15 cellular contexts compared by ENCODE assay signal in genomic region chr10:56317603-56318002, GRCh38. TPM values are rescaled to one million over a fixed set of nuclear protein-coding genes. Genes with fewer than 3 reads are reported as not detected.
DNase-seq lines count a peak whose midpoint lies in the region; ATAC-seq and TF ChIP-seq lines count a peak whose summit lies in the region.
"Had no signal": no experiment of that assay in that cellular context is flagged by ENCODE, and none has a peak within 500 bp of the region (broad histone marks: within the 10 kb centered on the region; RNA-seq: fewer than 3 reads in every experiment).

No MANE protein-coding gene starts in this region.

- no peaks in the 10 kb centered on the region for H3K36me3 Mint-ChIP-seq in chondrocyte (ENCODE audit: low read depth)
- H3K36me3 Mint-ChIP-seq in activated CD8-positive, alpha-beta memory T cell treated with anti-CD3 and anti-CD28 coated beads, Interleukin-2, amount 10 ng/mL, durations not matched to agents 7 days and 5 days, result no peaks in the 10 kb centered on the region
- H3K36me3 Mint-ChIP-seq: CD8-positive, alpha-beta T cell had no signal

- no peak overlapping the region for H4K91ac ChIP-seq in mesenchymal stem cell (ENCODE audit: low read length)

- DNase-seq in NCI-H1105 (lab: John Stamatoyannopoulos, UW) (peak; percentile 21), NCI-H446 treated with DMSO at 0.1 percent for 48 hours (lab: John Stamatoyannopoulos, UW) (peak; percentile 24), chondrocyte (ENCODE audit: low spot score) (peak; percentile 57), mesenchymal stem cell (no peak), retina (no peak)
- DNase-seq in activated CD8-positive, alpha-beta memory T cell treated with anti-CD3 and anti-CD28 coated beads, Interleukin-2, amount 10 ng/mL, durations not matched to agents 7 days and 5 days, result no peak
- DNase-seq: CD8-positive, alpha-beta T cell; NCI-H1092 treated with DMSO at 0.1 percent for 48 hours; NCI-H187 treated with DMSO at 0.1 percent for 48 hours; NCI-H524 treated with DMSO at 0.1 percent for 48 hours; NK-92 treated with Interleukin-12 subunit alpha and Interleukin-12 subunit beta, amount 100 ng/mL, for 24 hours; OCI-M1 had no signal

- H3K4me1 ChIP-seq in mesenchymal stem cell (ENCODE audit: control insufficient read depth, insufficient read depth, low read depth, low read length), result no peaks in the 10 kb centered on the region

- no peak overlapping the region for H3K27ac ChIP-seq in mesenchymal stem cell (ENCODE audit: low read length, poor library complexity, severe bottlenecking)
- H3K27ac ChIP-seq: SK-N-MC had no signal

- H3K4me1 Mint-ChIP-seq in chondrocyte (ENCODE audit: low read depth), result no peaks in the 10 kb centered on the region
- H3K4me1 Mint-ChIP-seq in activated CD8-positive, alpha-beta memory T cell treated with anti-CD3 and anti-CD28 coated beads, Interleukin-2, amount 10 ng/mL, durations not matched to agents 7 days and 5 days, result no peaks in the 10 kb centered on the region

- no peak overlapping the region for H2BK120ac ChIP-seq in mesenchymal stem cell (ENCODE audit: low read depth, low read length)

- H4K8ac ChIP-seq in mesenchymal stem cell (ENCODE audit: low read length), result no peak overlapping the region

- H2AFZ ChIP-seq in mesenchymal stem cell (ENCODE audit: low read depth, low read length), result peak overlapping the region; percentile 63

- H3K4ac ChIP-seq in mesenchymal stem cell (ENCODE audit: low read depth in 1 of 2, low read length in 2 of 2), result peak overlapping the region; percentile 30 to 51

- H3K4me3 Mint-ChIP-seq in chondrocyte (ENCODE audit: unreplicated experiment), result no peak overlapping the region
- H3K4me3 Mint-ChIP-seq in activated CD8-positive, alpha-beta memory T cell treated with anti-CD3 and anti-CD28 coated beads, Interleukin-2, amount 10 ng/mL, durations not matched to agents 7 days and 5 days, result no peak overlapping the region
- H3K4me3 Mint-ChIP-seq: CD8-positive, alpha-beta T cell had no signal

- H3K14ac ChIP-seq in mesenchymal stem cell (ENCODE audit: low read length in 2 of 2), result peak overlapping the region in 1 of 2 experiments; percentile 84

- H2AK5ac ChIP-seq in mesenchymal stem cell (ENCODE audit: low read length, severe bottlenecking), result no peak overlapping the region

- peaks cover 2% of the 10 kb centered on the region for H3K9me3 Mint-ChIP-seq in chondrocyte (ENCODE audit: low read depth)
- H3K9me3 Mint-ChIP-seq in activated CD8-positive, alpha-beta memory T cell treated with anti-CD3 and anti-CD28 coated beads, Interleukin-2, amount 10 ng/mL, durations not matched to agents 7 days and 5 days (ENCODE audit: low read depth), result no peaks in the 10 kb centered on the region
- H3K9me3 Mint-ChIP-seq: CD8-positive, alpha-beta T cell had no signal

- no peaks in the 10 kb centered on the region for H3K27me3 ChIP-seq in mesenchymal stem cell (ENCODE audit: control insufficient read depth in 1 of 2, insufficient read depth in 1 of 2, low read length in 2 of 2)

- whole genome bisulfite sequencing in mesenchymal stem cell, result 79% methylated on average over 3 of the region's 3 CpGs

- H2BK5ac ChIP-seq in mesenchymal stem cell (ENCODE audit: low read depth, low read length, poor library complexity, severe bottlenecking), result no peak overlapping the region

- H3K23ac ChIP-seq in mesenchymal stem cell (ENCODE audit: low read length in 2 of 2), result no peak overlapping the region

- H3K27ac Mint-ChIP-seq in chondrocyte (ENCODE audit: unreplicated experiment), result no peak overlapping the region
- H3K27ac Mint-ChIP-seq in activated CD8-positive, alpha-beta memory T cell treated with anti-CD3 and anti-CD28 coated beads, Interleukin-2, amount 10 ng/mL, durations not matched to agents 7 days and 5 days, result no peak overlapping the region
- H3K27ac Mint-ChIP-seq: CD8-positive, alpha-beta T cell had no signal

- no peaks in the 10 kb centered on the region for H3K9me3 ChIP-seq in mesenchymal stem cell (ENCODE audit: control insufficient read depth, low read length)

- H2BK15ac ChIP-seq in mesenchymal stem cell (ENCODE audit: low read depth, poor library complexity, severe bottlenecking), result no peak overlapping the region

- no peak overlapping the region for H3K9ac ChIP-seq in mesenchymal stem cell (ENCODE audit: low read length)

- H3K4me3 ChIP-seq in mesenchymal stem cell (ENCODE audit: insufficient read depth in 1 of 2, low read depth in 1 of 2, low read length in 2 of 2), result no peak overlapping the region
- H3K4me3 ChIP-seq: K562, SK-N-MC had no signal

- peak overlapping the region in 1 of 2 experiments; percentile 48 for H3K18ac ChIP-seq in mesenchymal stem cell (ENCODE audit: low read depth in 1 of 2, low read length in 2 of 2)

- H3K36me3 ChIP-seq in mesenchymal stem cell (ENCODE audit: control insufficient read depth in 1 of 2, insufficient read depth in 2 of 2, low read depth in 1 of 2, low read length in 2 of 2), result no peaks in the 10 kb centered on the region

- no peak for ATAC-seq in activated CD8-positive, alpha-beta memory T cell treated with anti-CD3 and anti-CD28 coated beads, Interleukin-2, amount 10 ng/mL, durations not matched to agents 7 days and 5 days
- no peak for ATAC-seq in GM18498 (IDR thresholded peaks at IDR 0.05; ENCODE audit: unreplicated experiment)
- ATAC-seq: CD8-positive, alpha-beta T cell; K562 had no signal

- no peaks in the 10 kb centered on the region for H3K79me1 ChIP-seq in mesenchymal stem cell (replicated peaks; ENCODE audit: low read length, poor library complexity, severe bottlenecking)

- peaks cover 10% of the 10 kb centered on the region for H3K27me3 Mint-ChIP-seq in chondrocyte (ENCODE audit: low read depth)
- H3K27me3 Mint-ChIP-seq in activated CD8-positive, alpha-beta memory T cell treated with anti-CD3 and anti-CD28 coated beads, Interleukin-2, amount 10 ng/mL, durations not matched to agents 7 days and 5 days, result no peaks in the 10 kb centered on the region

- H2BK12ac ChIP-seq in mesenchymal stem cell (ENCODE audit: low read length in 2 of 2), result peak overlapping the region in 1 of 2 experiments; percentile 72

- TF ChIP-seq CTCF in chondrocyte (IDR thresholded peaks at IDR 0.05), result no peak

- CTCF ChIA-PET in activated CD8-positive, alpha-beta memory T cell treated with anti-CD3 and anti-CD28 coated beads, Interleukin-2, amount 10 ng/mL, durations not matched to agents 7 days and 5 days (lab: Charles Lee), result no interaction called here

- H3K4me2 ChIP-seq in mesenchymal stem cell (ENCODE audit: low read length, poor library complexity, severe bottlenecking), result no peak overlapping the region

RNA-seq across cellular contexts. Expression of gene ZWINT, which starts 43.5 kb away (rescaled TPM):
- total RNA-seq in chondrocyte, result 9.6 to 21.8 TPM (median 10.2 TPM) in 3 replicates
- 7.4 TPM for polyA plus RNA-seq in mesenchymal stem cell (2013, experiment 1 of 2)
- polyA plus RNA-seq in mesenchymal stem cell (2013, experiment 2 of 2), result 7.8 TPM
- total RNA-seq in activated CD8-positive, alpha-beta memory T cell treated with anti-CD3 and anti-CD28 coated beads, Interleukin-2, amount 10 ng/mL, durations not matched to agents 7 days and 5 days, result 100 to 1,000 TPM in 1 of 2 experiments, 10 to 100 TPM in 1; 97.8 to 112 TPM

Comparison
In these comparisons a context has a peak if more than half of its experiments do, and no peak if none do; other contexts are left out.
1. DNase-seq: peak in NCI-H1105 (single experiment), NCI-H446 treated with DMSO at 0.1 percent for 48 hours (single experiment) and chondrocyte (single experiment); none in mesenchymal stem cell (single experiment), retina (single experiment) and activated CD8-positive, alpha-beta memory T cell treated with anti-CD3 and anti-CD28 coated beads, Interleukin-2, amount 10 ng/mL, durations not matched to agents 7 days and 5 days (single experiment).